ENCODE assay signal across 13 cellular contexts in genomic region chr7:8443871-8444756, GRCh38. TPM values are rescaled to one million over a fixed set of nuclear protein-coding genes. Genes with fewer than 3 reads are reported as not detected.
DNase-seq lines count a peak whose midpoint lies in the region; TF ChIP-seq lines count a peak whose summit lies in the region.
"Had no signal": no experiment of that assay in that cellular context is flagged by ENCODE, and none has a peak within 500 bp of the region (broad histone marks: within the 10 kb centered on the region; RNA-seq: fewer than 3 reads in every experiment).

No MANE protein-coding gene starts in this region.

- DNase-seq in NCI-H524 (lab: John Stamatoyannopoulos, UW) = peak; percentile 62 to 75
- DNase-seq in NCI-H524 treated with DMSO at 0.1 percent for 48 hours (lab: John Stamatoyannopoulos, UW) = no peak
- DNase-seq in NCI-H748 treated with DMSO at 0.1 percent for 48 hours (lab: John Stamatoyannopoulos, UW) = peak; percentile 52
- DNase-seq in glutamatergic neuron = peak; percentile 83
- no peak for DNase-seq in HAP-1 (ENCODE audit: low spot score in 2 of 2)
- no peak for DNase-seq in PC-9
- DNase-seq in MM.1S = no peak
- DNase-seq: activated gamma-delta T cell treated with Interleukin-2 at 50 U/mL for 16 hours; stimulated activated CD4-positive, alpha-beta T cell treated with anti-CD3 and anti-CD28 coated beads, Interleukin-4, amount 100 ng/mL, for 4 hours; upper lobe of right lung had no signal

- H3K79me2 ChIP-seq in parathyroid adenoma (no peaks in the 10 kb centered on the region), PC-9 (ENCODE audit: low read depth) (no peaks in the 10 kb centered on the region), MM.1S (ENCODE audit: low read length) (no peaks in the 10 kb centered on the region)

- H3K27me3 Mint-ChIP-seq in glutamatergic neuron (ENCODE audit: unreplicated experiment) = peaks cover 22% of the 10 kb centered on the region

- H4K20me1 ChIP-seq in PC-9 (ENCODE audit: insufficient read depth) = no peaks in the 10 kb centered on the region
- no peaks in the 10 kb centered on the region for H4K20me1 ChIP-seq in MM.1S (ENCODE audit: insufficient read depth, low read length)

- intact Hi-C loops in PC-9 (cut with micrococcal nuclease; ENCODE audit: unreplicated experiment) = no loop called here

- in situ Hi-C loops in HAP-1 (cut with MboI; ENCODE audit: low sequenced_read_pairs) = loop anchor here (25.0 kb wide), 2 partner anchors 268 to 643 kb away; no protein-coding TSS in a partner anchor

- no peaks in the 10 kb centered on the region for H3K36me3 Mint-ChIP-seq in glutamatergic neuron (ENCODE audit: unreplicated experiment)

- H3K9ac ChIP-seq in parathyroid adenoma (no peak overlapping the region), MM.1S (ENCODE audit: low read length) (no peak overlapping the region)

- peak overlapping the region; percentile 60 for H3K27ac Mint-ChIP-seq in glutamatergic neuron (ENCODE audit: unreplicated experiment)

- H3K9me3 ChIP-seq in parathyroid adenoma (ENCODE audit: control insufficient read depth, low read length) = no peaks in the 10 kb centered on the region
- H3K9me3 ChIP-seq in HAP-1 = 0 out of 2 replicates have a peak, but pooled peaks cover 2% of the 10 kb centered on the region
- H3K9me3 ChIP-seq in PC-9 (ENCODE audit: insufficient read depth, low read depth) = no peaks in the 10 kb centered on the region
- no peaks in the 10 kb centered on the region for H3K9me3 ChIP-seq in MM.1S (replicated peaks; ENCODE audit: insufficient read depth, low read length)
- H3K9me3 ChIP-seq: mucosa of descending colon, upper lobe of right lung had no signal

- H3K9me2 ChIP-seq in PC-9 (ENCODE audit: insufficient read depth) (no peaks in the 10 kb centered on the region), MM.1S (replicated peaks; ENCODE audit: insufficient read depth, low read length) (no peaks in the 10 kb centered on the region)

- H3K36me3 ChIP-seq in parathyroid adenoma (ENCODE audit: control insufficient read depth, insufficient read depth, low read length) (no peaks in the 10 kb centered on the region), HAP-1 (replicated peaks) (no peaks in the 10 kb centered on the region), PC-9 (ENCODE audit: low read depth) (no peaks in the 10 kb centered on the region), MM.1S (replicated peaks; ENCODE audit: insufficient read depth, low read length) (no peaks in the 10 kb centered on the region)
- H3K36me3 ChIP-seq: upper lobe of right lung had no signal

- no TSS peak for BruUV-seq in PC-9 (replicated peaks; lab: Mats Ljungman, UMichigan)

- H3K4me3 ChIP-seq in parathyroid adenoma (ENCODE audit: low read depth, low read length) = no peak overlapping the region
- no peak overlapping the region for H3K4me3 ChIP-seq in HAP-1
- no peak overlapping the region for H3K4me3 ChIP-seq in PC-9
- no peak overlapping the region for H3K4me3 ChIP-seq in MM.1S (ENCODE audit: low read length)
- H3K4me3 ChIP-seq: mucosa of descending colon, upper lobe of right lung had no signal

- POLR2A ChIA-PET in PC-9 (lab: Charles Lee; ENCODE audit: unreplicated experiment) = no interaction called here

- CTCF ChIA-PET in PC-9 (lab: Charles Lee) = no interaction called here

- peak overlapping the region; percentile 47 for H3K4me2 ChIP-seq in parathyroid adenoma (ENCODE audit: low read length)
- no peak overlapping the region for H3K4me2 ChIP-seq in PC-9
- H3K4me2 ChIP-seq in MM.1S (ENCODE audit: low read depth, low read length) = no peak overlapping the region

- H3K27ac ChIP-seq in parathyroid adenoma = no peak overlapping the region
- H3K27ac ChIP-seq in PC-9 = no peak overlapping the region
- no peak overlapping the region for H3K27ac ChIP-seq in MM.1S (ENCODE audit: low read length)
- H3K27ac ChIP-seq: upper lobe of right lung had no signal

- TF ChIP-seq CTCF in glutamatergic neuron (IDR thresholded peaks at IDR 0.05; ENCODE audit: partially characterized antibody, unreplicated experiment) (peak; percentile 78), parathyroid adenoma (IDR thresholded peaks at IDR 0.05) (no peak), PC-9 (conservative IDR thresholded peaks at IDR 0.05) (no peak), MM.1S (IDR thresholded peaks at IDR 0.05; ENCODE audit: low read length) (no peak)

- H3K4me1 ChIP-seq in parathyroid adenoma (no peaks in the 10 kb centered on the region), HAP-1 (peaks cover 4% of the 10 kb centered on the region; the same call in 1 of the 2 replicates), PC-9 (replicated peaks; ENCODE audit: insufficient read depth) (no peaks in the 10 kb centered on the region), MM.1S (ENCODE audit: low read length) (no peaks in the 10 kb centered on the region)
- H3K4me1 ChIP-seq: upper lobe of right lung had no signal

- peak overlapping the region; percentile 99 for H3K4me3 Mint-ChIP-seq in glutamatergic neuron (ENCODE audit: unreplicated experiment)

- peaks cover 9% of the 10 kb centered on the region for H3K9me3 Mint-ChIP-seq in glutamatergic neuron (ENCODE audit: unreplicated experiment)

- H3K27me3 ChIP-seq in parathyroid adenoma (ENCODE audit: control insufficient read depth, insufficient read depth, low read length) (peaks cover 12% of the 10 kb centered on the region), HAP-1 (ENCODE audit: low read depth) (no peaks in the 10 kb centered on the region), PC-9 (ENCODE audit: insufficient read depth, low read depth) (peaks cover 12% of the 10 kb centered on the region; the same call in 1 of the 2 replicates), MM.1S (replicated peaks; ENCODE audit: insufficient read depth, low read length) (no peaks in the 10 kb centered on the region)

- peak overlapping the region; percentile 35 for H2AFZ ChIP-seq in parathyroid adenoma
- no peak overlapping the region for H2AFZ ChIP-seq in PC-9
- H2AFZ ChIP-seq in MM.1S (ENCODE audit: low read length) = no peak overlapping the region

- no peaks in the 10 kb centered on the region for H3F3A ChIP-seq in PC-9 (ENCODE audit: insufficient read depth, low read depth)
- no peaks in the 10 kb centered on the region for H3F3A ChIP-seq in MM.1S (ENCODE audit: insufficient read depth, low read length)

- peaks cover 19% of the 10 kb centered on the region for H3K4me1 Mint-ChIP-seq in glutamatergic neuron (ENCODE audit: low read depth, unreplicated experiment)

RNA-seq across cellular contexts. Expression of gene NXPH1, which starts 10.7 kb away (rescaled TPM):
- 3.8 TPM for total RNA-seq in glutamatergic neuron (ENCODE audit: unreplicated experiment)
- total RNA-seq in PC-9 (2021) = not detected in 2 replicates
- total RNA-seq: mucosa of descending colon; T-helper 2 cell treated with Interferon-gamma antibody and Interleukin-4, amounts not matched to agents 100 ng/mL and 5 ng/mL, for 36 hours; upper lobe of right lung had no signal

Comparison
In these comparisons a context has a peak if more than half of its experiments do, and no peak if none do; other contexts are left out.
1. DNase-seq: peak in NCI-H524 (2 of 2), NCI-H748 treated with DMSO at 0.1 percent for 48 hours (single experiment) and glutamatergic neuron (single experiment); none in NCI-H524 treated with DMSO at 0.1 percent for 48 hours (single experiment), HAP-1 (0 of 2), PC-9 (0 of 2) and MM.1S (single experiment).